8 cellular contexts compared by ENCODE assay signal in the genomic region with DNA sequence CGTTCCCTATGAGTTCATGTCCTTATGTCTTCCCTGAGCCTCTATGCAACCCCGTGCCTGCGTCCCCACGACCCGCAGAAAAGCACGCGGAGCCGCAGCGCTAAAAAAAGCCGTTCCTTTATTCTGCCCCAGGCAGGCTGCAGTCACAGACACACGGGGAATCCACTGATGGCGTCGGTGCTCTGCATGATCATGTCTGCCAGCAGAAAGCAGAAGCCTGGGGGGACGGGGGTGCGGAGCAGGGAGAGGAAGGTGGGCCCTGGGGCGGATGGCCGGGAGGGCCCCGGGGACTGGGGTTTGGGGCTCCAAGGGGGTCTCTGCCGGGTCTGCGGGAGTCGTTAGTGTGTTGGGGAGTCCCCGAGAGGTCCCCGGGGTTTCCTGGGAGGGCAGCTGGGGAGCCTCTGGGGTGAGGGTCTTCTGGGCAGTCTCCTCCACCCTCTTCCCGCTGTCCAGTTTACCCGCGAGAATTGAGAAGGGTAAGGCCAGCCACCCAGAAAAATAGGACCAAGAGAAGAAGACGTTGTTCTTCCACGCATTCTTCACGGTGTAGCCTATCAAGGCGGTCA. TPM values are rescaled to one million over a fixed set of nuclear protein-coding genes. Genes with fewer than 3 reads are reported as not detected.
DNase-seq lines count a peak whose midpoint lies in the region; ATAC-seq and TF ChIP-seq lines count a peak whose summit lies in the region.

No MANE protein-coding gene starts in this region.

- CTCF ChIA-PET in SK-N-SH (lab: Yijun Ruan, JAX) = interaction anchor here (1.3 kb wide), 1 partner anchor 27 kb away, joined by 3 read pairs; no protein-coding TSS in a partner anchor

- H3F3A ChIP-seq in SK-N-SH (replicated peaks; ENCODE audit: insufficient read depth) = no peaks in the 10 kb centered on the region

- peak overlapping the region; percentile 72 for H3K23ac ChIP-seq in mesendoderm (ENCODE audit: low read length)

- H3K9me2 ChIP-seq in SK-N-SH = no peaks in the 10 kb centered on the region

- H4K5ac ChIP-seq in mesendoderm (ENCODE audit: low read length) = no peak overlapping the region

- TF ChIP-seq RAD21 in SK-N-SH (IDR thresholded peaks at IDR 0.05; ENCODE audit: low read length) = no peak

- H3K27me3 Mint-ChIP-seq in central memory CD8-positive, alpha-beta T cell = no peaks in the 10 kb centered on the region

- H3K18ac ChIP-seq in mesendoderm (ENCODE audit: low read length) = peak overlapping the region; percentile 73

- intact Hi-C loops in transverse colon (cut with DNase I; ENCODE audit: low total_unique reads) = no loop called here

- H3K36me3 ChIP-seq in BLaER1 treated with 17β-estradiol and CSF1 and Interleukin-3, amounts not matched to agents 10 nM and 100 nM = 0 out of 22 replicates have a peak, but pooled peaks cover 0 to 5% (median 0%) of the 10 kb centered on the region in 11 experiments
- H3K36me3 ChIP-seq in SK-N-SH (replicated peaks in 1 of 2; ENCODE audit: control insufficient read depth in 1 of 2, insufficient read depth in 2 of 2, low read length in 1 of 2) (no peaks in the 10 kb centered on the region), mesendoderm (ENCODE audit: control insufficient read depth, insufficient read depth, low read length) (no peaks in the 10 kb centered on the region), transverse colon (no peaks in the 10 kb centered on the region)

- peak overlapping the region; percentile 100 for H3K56ac ChIP-seq in mesendoderm (ENCODE audit: low read length)

- DNase-seq in HFF-Myc (ENCODE audit: extremely low read depth, low read depth) = no peak
- DNase-seq in SK-N-SH = peak; percentile 44
- DNase-seq in central memory CD8-positive, alpha-beta T cell (ENCODE audit: low spot score in 2 of 2) = peak; percentile 26 to 35
- no peak for DNase-seq in mesendoderm
- DNase-seq in transverse colon = peak; percentile 45
- DNase-seq in NCI-H187 (lab: John Stamatoyannopoulos, UW) = no peak
- no peak for DNase-seq in HuH-7 (ENCODE audit: low spot score)

- peaks cover 0 to 6% (median 0%) of the 10 kb centered on the region in 11 experiments; a peak in 3 of 22 replicates for H4K20me1 ChIP-seq in BLaER1 treated with 17β-estradiol and CSF1 and Interleukin-3, amounts not matched to agents 10 nM and 100 nM
- no peaks in the 10 kb centered on the region for H4K20me1 ChIP-seq in SK-N-SH (ENCODE audit: insufficient read depth)

- H4K8ac ChIP-seq in mesendoderm (ENCODE audit: low read depth, low read length) = no peak overlapping the region

- POLR2A ChIA-PET in SK-N-SH (lab: Yijun Ruan, JAX) = interaction anchor here (0.6 to 1.5 kb wide), 4 partner anchors 27 to 36 kb away, joined by 3 to 7 read pairs (median 4); no protein-coding TSS in a partner anchor

- peaks cover 68% of the 10 kb centered on the region for H3K4me1 Mint-ChIP-seq in central memory CD8-positive, alpha-beta T cell

- H3K9me3 Mint-ChIP-seq in central memory CD8-positive, alpha-beta T cell = no peaks in the 10 kb centered on the region

- H3K27ac Mint-ChIP-seq in central memory CD8-positive, alpha-beta T cell (ENCODE audit: low read depth) = peak overlapping the region; percentile 94

- TF ChIP-seq EP300 in SK-N-SH (IDR thresholded peaks at IDR 0.05; ENCODE audit: borderline replicate concordance in 1 of 2, low read depth in 1 of 2, low read length in 1 of 2) (no peak), transverse colon (IDR thresholded peaks at IDR 0.05; ENCODE audit: low read depth) (no peak)

- H3K79me1 ChIP-seq in mesendoderm (ENCODE audit: low read length) = peaks cover 4% of the 10 kb centered on the region

- peaks cover 73 to 78% (median 75%) of the 10 kb centered on the region in 10 experiments for H3K4me1 ChIP-seq in BLaER1 treated with 17β-estradiol and CSF1 and Interleukin-3, amounts not matched to agents 10 nM and 100 nM
- H3K4me1 ChIP-seq in SK-N-SH (ENCODE audit: control insufficient read depth in 1 of 2, insufficient read depth in 2 of 2, low read depth in 1 of 2, low read length in 1 of 2) (peaks cover 6 to 21% of the 10 kb centered on the region in 2 experiments; a peak in 3 of 4 replicates), mesendoderm (ENCODE audit: control insufficient read depth, low read depth, low read length) (peaks cover 16% of the 10 kb centered on the region), transverse colon (peaks cover 11 to 36% (median 15%) of the 10 kb centered on the region in 4 donors)

- peak; percentile 95 for TF ChIP-seq POLR2A in transverse colon (IDR thresholded peaks at IDR 0.05)

- peak overlapping the region; percentile 0 for H2BK120ac ChIP-seq in mesendoderm (ENCODE audit: low read depth, low read length)

- WGBS in SK-N-SH (ENCODE audit: low lambda C conversion rate) = 3% methylated on average over 27 of the region's 30 CpGs
- no CpG with 5 or more reads among the region's 30 CpGs for WGBS in mesendoderm (ENCODE audit: extremely low coverage, insufficient coverage, low lambda C conversion rate)
- 0% methylated on average over 6 to 28 of the region's 30 CpGs for WGBS in transverse colon (ENCODE audit: low coverage in 1 of 2), 2 donors

- no peaks in the 10 kb centered on the region for H3K27me3 ChIP-seq in BLaER1 treated with 17β-estradiol and CSF1 and Interleukin-3, amounts not matched to agents 10 nM and 100 nM
- H3K27me3 ChIP-seq in SK-N-SH (ENCODE audit: insufficient read depth) = peaks cover 4% of the 10 kb centered on the region; the same call in 1 of the 2 replicates
- H3K27me3 ChIP-seq in mesendoderm (ENCODE audit: insufficient read depth, low read length, poor library complexity) = no peaks in the 10 kb centered on the region
- no peaks in the 10 kb centered on the region for H3K27me3 ChIP-seq in transverse colon

- peak overlapping the region; percentile 65 to 99 (median 93) for H3K27ac ChIP-seq in BLaER1 treated with 17β-estradiol and CSF1 and Interleukin-3, amounts not matched to agents 10 nM and 100 nM
- H3K27ac ChIP-seq in SK-N-SH (ENCODE audit: low read depth in 2 of 2, low read length in 1 of 2) = peak overlapping the region; percentile 79 to 84
- H3K27ac ChIP-seq in mesendoderm (ENCODE audit: low read depth, low read length) = peak overlapping the region; percentile 88
- H3K27ac ChIP-seq in transverse colon = peak overlapping the region; percentile 98 to 100 (median 100)

- TF ChIP-seq CTCF in HFF-Myc (IDR thresholded peaks at IDR 0.05; ENCODE audit: low read depth, low read length, missing control alignments) = no peak
- TF ChIP-seq CTCF in SK-N-SH (IDR thresholded peaks at IDR 0.05) = no peak
- no peak for TF ChIP-seq CTCF in transverse colon (IDR thresholded peaks at IDR 0.05)

- H3K4me3 Mint-ChIP-seq in central memory CD8-positive, alpha-beta T cell = peak overlapping the region; percentile 88

- no peak overlapping the region for H2BK15ac ChIP-seq in mesendoderm (replicated peaks; ENCODE audit: low read depth)

- in situ Hi-C loops in transverse colon (cut with MboI; ENCODE audit: low pct_ligation_motif_present in 1 of 4, low pct_unique_long_range_greater_than_20kb in 1 of 4, low sequenced_read_pairs in 3 of 4) = no loop called here

- H2AFZ ChIP-seq in SK-N-SH (ENCODE audit: low read depth) = peak overlapping the region; percentile 77

- peaks cover 6% of the 10 kb centered on the region for H3K79me2 ChIP-seq in SK-N-SH (ENCODE audit: insufficient read depth)
- H3K79me2 ChIP-seq in mesendoderm (ENCODE audit: control insufficient read depth, insufficient read depth, low read length) = no peaks in the 10 kb centered on the region

- no peak overlapping the region for H2AK5ac ChIP-seq in mesendoderm (ENCODE audit: low read length)

- peaks cover 33% of the 10 kb centered on the region for H3K36me3 Mint-ChIP-seq in central memory CD8-positive, alpha-beta T cell (ENCODE audit: insufficient read depth)

- H3K4me3 ChIP-seq in BLaER1 treated with 17β-estradiol and CSF1 and Interleukin-3, amounts not matched to agents 10 nM and 100 nM = peak overlapping the region; percentile 67 to 87 (median 80)
- peak overlapping the region; percentile 92 for H3K4me3 ChIP-seq in HFF-Myc (replicated peaks; ENCODE audit: low read depth, low read length)
- H3K4me3 ChIP-seq in SK-N-SH (ENCODE audit: low read depth in 2 of 2, low read length in 1 of 2) = peak overlapping the region; percentile 77 to 80
- H3K4me3 ChIP-seq in mesendoderm (ENCODE audit: low read length) = peak overlapping the region; percentile 93
- peak overlapping the region; percentile 66 to 81 (median 78) for H3K4me3 ChIP-seq in transverse colon

- peak; percentile 25 for ATAC-seq in central memory CD8-positive, alpha-beta T cell (replicated peaks; ENCODE audit: extremely low read depth, poor library complexity, severe bottlenecking)

- peak overlapping the region; percentile 97 for H2BK5ac ChIP-seq in mesendoderm (ENCODE audit: low read length)

- peak overlapping the region; percentile 78 to 97 (median 93) for H3K9ac ChIP-seq in BLaER1 treated with 17β-estradiol and CSF1 and Interleukin-3, amounts not matched to agents 10 nM and 100 nM
- peak overlapping the region; percentile 87 for H3K9ac ChIP-seq in SK-N-SH
- peak overlapping the region; percentile 99 for H3K9ac ChIP-seq in mesendoderm (ENCODE audit: low read length)

- H3K9me3 ChIP-seq in BLaER1 treated with 17β-estradiol and CSF1 and Interleukin-3, amounts not matched to agents 10 nM and 100 nM (replicated peaks in 1 of 11) = no peaks in the 10 kb centered on the region
- H3K9me3 ChIP-seq in SK-N-SH = no peaks in the 10 kb centered on the region
- H3K9me3 ChIP-seq in transverse colon = no peaks in the 10 kb centered on the region

- H3K4me2 ChIP-seq in BLaER1 treated with 17β-estradiol and CSF1 and Interleukin-3, amounts not matched to agents 10 nM and 100 nM = peak overlapping the region; percentile 89 to 100 (median 98)
- H3K4me2 ChIP-seq in SK-N-SH = peak overlapping the region; percentile 100
- H3K4me2 ChIP-seq in mesendoderm (ENCODE audit: low read length) = peak overlapping the region; percentile 99

- H3K4ac ChIP-seq in mesendoderm (ENCODE audit: low read depth, low read length) = peak overlapping the region; percentile 74

RNA-seq across cellular contexts. Expression of a gene that starts 0.9 kb away (rescaled TPM):
- 130 and 169 TPM in 2 replicates for polyA plus RNA-seq in SK-N-SH (2012; rRNA removed)
- 93.1 and 117 TPM in 2 replicates for polyA plus RNA-seq in SK-N-SH (2012; cell fraction: cytosol; rRNA removed)
- 54.1 and 80.5 TPM in 2 replicates for polyA plus RNA-seq in SK-N-SH (2012; cell fraction: nucleus; rRNA removed)
- 40.3 TPM for polyA plus RNA-seq in mesendoderm (2013, experiment 1 of 2)
- polyA plus RNA-seq in mesendoderm (2013, experiment 2 of 2) = 39.1 TPM
- total RNA-seq in transverse colon = 100 to 1,000 TPM in 2 of 4 donors, 10 to 100 TPM in 2; 56.9 to 147 (median 99.1) TPM

RNA-seq across cellular contexts. Expression of a gene that starts 1.7 kb away (rescaled TPM):
- 0.26 TPM in 1 of 2 replicates, not detected in the other for polyA plus RNA-seq in SK-N-SH (2012; rRNA removed)
- 0.22 TPM in 2 replicates for polyA plus RNA-seq in SK-N-SH (2012; cell fraction: cytosol; rRNA removed)
- polyA plus RNA-seq in SK-N-SH (2012; cell fraction: nucleus; rRNA removed) = 0.32 and 0.48 TPM in 2 replicates
- polyA plus RNA-seq in mesendoderm (2013, experiment 1 of 2) = 4.0 TPM
- polyA plus RNA-seq in mesendoderm (2013, experiment 2 of 2) = 2.9 TPM
- not detected for total RNA-seq in transverse colon

RNA-seq across cellular contexts. Expression of a gene that starts 5.4 kb away (rescaled TPM):
- not detected in 2 replicates for polyA plus RNA-seq in SK-N-SH (2012; rRNA removed)
- polyA plus RNA-seq in SK-N-SH (2012; cell fraction: cytosol; rRNA removed) = not detected in 2 replicates
- polyA plus RNA-seq in SK-N-SH (2012; cell fraction: nucleus; rRNA removed) = not detected in 2 replicates
- polyA plus RNA-seq in mesendoderm (2013, experiment 1 of 2) = not detected
- polyA plus RNA-seq in mesendoderm (2013, experiment 2 of 2) = not detected
- total RNA-seq in transverse colon = 1 to 10 TPM in 2 of 4 donors, not detected in 2; 1.6 to 3.0 TPM

RNA-seq across cellular contexts. Expression of a gene that starts 20.7 kb away (rescaled TPM):
- not detected in 2 replicates for polyA plus RNA-seq in SK-N-SH (2012; rRNA removed)
- not detected in 2 replicates for polyA plus RNA-seq in SK-N-SH (2012; cell fraction: cytosol; rRNA removed)
- not detected in 2 replicates for polyA plus RNA-seq in SK-N-SH (2012; cell fraction: nucleus; rRNA removed)
- polyA plus RNA-seq in mesendoderm (2013, experiment 1 of 2) = not detected
- not detected for polyA plus RNA-seq in mesendoderm (2013, experiment 2 of 2)
- total RNA-seq in transverse colon = not detected

RNA-seq across cellular contexts. Expression of a gene that starts 23.3 kb away (rescaled TPM):
- polyA plus RNA-seq in SK-N-SH (2012; rRNA removed) = not detected in 2 replicates
- not detected in 2 replicates for polyA plus RNA-seq in SK-N-SH (2012; cell fraction: cytosol; rRNA removed)
- polyA plus RNA-seq in SK-N-SH (2012; cell fraction: nucleus; rRNA removed) = not detected in 2 replicates
- 4.2 TPM for polyA plus RNA-seq in mesendoderm (2013, experiment 1 of 2)
- polyA plus RNA-seq in mesendoderm (2013, experiment 2 of 2) = 4.6 TPM
- not detected for total RNA-seq in transverse colon

Comparison
In these comparisons a context has a peak if more than half of its experiments do, and no peak if none do; other contexts are left out.
1. DNase-seq: peak in SK-N-SH (single experiment), central memory CD8-positive, alpha-beta T cell (2 of 2) and transverse colon (single experiment); none in HFF-Myc (single experiment), mesendoderm (single experiment), NCI-H187 (0 of 2) and HuH-7 (single experiment).
2. Peak in every context shown above with its lines, with median percentiles within 50 percentile points of each other: H3K27ac ChIP-seq, H3K4me2 ChIP-seq, H3K4me3 ChIP-seq and H3K9ac ChIP-seq.